23 cellular contexts compared by ENCODE assay signal in genomic region chr1:219790834-219791615, GRCh38.
A peak's percentile ranks its signal among the peaks of the same experiment; 100 is the strongest.
DNase-seq lines count a peak whose midpoint lies in the region; TF ChIP-seq lines count a peak whose summit lies in the region.
"Had no signal": no experiment of that assay in that cellular context is flagged by ENCODE, and none has a peak within 500 bp of the region (broad histone marks: within the 10 kb centered on the region; RNA-seq: fewer than 3 reads in every experiment).

No MANE protein-coding gene starts in this region.

- H3K9ac ChIP-seq in adipocyte (ENCODE audit: low read length): no peak overlapping the region
- H3K9ac ChIP-seq: KMS-11 had no signal

- intact Hi-C loops in cardiac septum (cut with DNase I): loop anchor here (5.0 kb wide), 1 partner anchor 124 kb away; no protein-coding TSS in a partner anchor

- H3K4me3 ChIP-seq in cardiac muscle cell: no peak overlapping the region
- H3K4me3 ChIP-seq in adipocyte (ENCODE audit: low read length): no peak overlapping the region
- H3K4me3 ChIP-seq: gastrocnemius medialis, prostate gland, transverse colon had no signal

- H3K27me3 ChIP-seq in cardiac muscle cell (no peaks in the 10 kb centered on the region), adipocyte (replicated peaks; ENCODE audit: control insufficient read depth, insufficient read depth, low read length) (no peaks in the 10 kb centered on the region)
- H3K27me3 ChIP-seq: gastrocnemius medialis, transverse colon had no signal

- H3K9me3 ChIP-seq in cardiac muscle cell (ENCODE audit: low read depth) (no peaks in the 10 kb centered on the region), adipocyte (ENCODE audit: control insufficient read depth, low read length) (peaks cover 4% of the 10 kb centered on the region)
- H3K9me3 ChIP-seq: gastrocnemius medialis, prostate gland, transverse colon had no signal

- peaks cover 62% of the 10 kb centered on the region for H3K4me1 ChIP-seq in cardiac muscle cell (ENCODE audit: low read depth)
- peaks cover 6% of the 10 kb centered on the region for H3K4me1 ChIP-seq in adipocyte (ENCODE audit: control insufficient read depth, insufficient read depth, low read length)
- H3K4me1 ChIP-seq: gastrocnemius medialis, prostate gland, transverse colon had no signal

- TF ChIP-seq CTCF in cardiac muscle cell (IDR thresholded peaks at IDR 0.05; ENCODE audit: low read depth, low read length): no peak

- H3K36me3 ChIP-seq in cardiac muscle cell: no peaks in the 10 kb centered on the region
- no peaks in the 10 kb centered on the region for H3K36me3 ChIP-seq in adipocyte (ENCODE audit: control insufficient read depth, insufficient read depth, low read length, severe bottlenecking)
- H3K36me3 ChIP-seq: gastrocnemius medialis, prostate gland, transverse colon had no signal

- peak overlapping the region; percentile 73 for H3K27ac ChIP-seq in cardiac muscle cell
- H3K27ac ChIP-seq: gastrocnemius medialis, KMS-11, prostate gland, transverse colon had no signal

- DNase-seq in cardiac muscle cell (ENCODE audit: low read depth in 1 of 2, low spot score in 1 of 2) (peak; percentile 34 to 36), cardiac septum (ENCODE audit: low spot score) (no peak), adipocyte (ENCODE audit: low read depth) (peak; percentile 28), fibroblast of the conjunctiva (ENCODE audit: low read depth) (peak; percentile 23), DMS114 treated with DMSO at 0.1 percent for 48 hours (lab: John Stamatoyannopoulos, UW; ENCODE audit: unreplicated experiment) (no peak), NCI-H2227 (lab: John Stamatoyannopoulos, UW; ENCODE audit: unreplicated experiment) (no peak), activated gamma-delta T cell treated with Interleukin-2 at 50 U/mL for 16 hours (no peak), dermis blood vessel endothelial cell (no peak)
- DNase-seq: activated CD4-positive, alpha-beta T cell treated with anti-CD3 and anti-CD28 coated beads for 36 hours; activated naive CD4-positive, alpha-beta T cell treated with anti-CD3 and anti-CD28 coated beads, Interleukin-2, amount 10 ng/mL, durations not matched to agents 7 days and 5 days; CD4-positive, alpha-beta memory T cell; central memory CD4-positive, alpha-beta T cell; effector memory CD8-positive, alpha-beta T cell; gastrocnemius medialis; natural killer cell; NK-92 treated with Interleukin-12 subunit alpha and Interleukin-12 subunit beta, amount 100 ng/mL, for 24 hours; SHP77; stimulated activated CD4-positive, alpha-beta T cell treated with anti-CD3 and anti-CD28 coated beads, Interleukin-12 subunit alpha, Interleukin-12 subunit beta, amount 100 ng/mL, for 4 hours; stimulated activated naive CD4-positive, alpha-beta T cell; T-helper 2 cell; transverse colon had no signal

Comparison
In these comparisons a context has a peak if more than half of its experiments do, and no peak if none do; other contexts are left out.
1. DNase-seq: peak in cardiac muscle cell (2 of 2), adipocyte (single experiment) and fibroblast of the conjunctiva (single experiment); none in cardiac septum (single experiment), DMS114 treated with DMSO at 0.1 percent for 48 hours (single experiment), NCI-H2227 (single experiment), activated gamma-delta T cell treated with Interleukin-2 at 50 U/mL for 16 hours (single experiment) and dermis blood vessel endothelial cell (single experiment).